In genomic region chr13:24161980-24162517, GRCh38 we compare ENCODE assay signal across 1 cellular context.
TF ChIP-seq lines count a peak whose summit lies in the region.

No MANE protein-coding gene starts in this region.

TF ChIP-seq in GM23338, 12 proteins besides CTCF, POLR2A, EP300 and RAD21 (continued from another document):
- TF ChIP-seq, protein P1, sequence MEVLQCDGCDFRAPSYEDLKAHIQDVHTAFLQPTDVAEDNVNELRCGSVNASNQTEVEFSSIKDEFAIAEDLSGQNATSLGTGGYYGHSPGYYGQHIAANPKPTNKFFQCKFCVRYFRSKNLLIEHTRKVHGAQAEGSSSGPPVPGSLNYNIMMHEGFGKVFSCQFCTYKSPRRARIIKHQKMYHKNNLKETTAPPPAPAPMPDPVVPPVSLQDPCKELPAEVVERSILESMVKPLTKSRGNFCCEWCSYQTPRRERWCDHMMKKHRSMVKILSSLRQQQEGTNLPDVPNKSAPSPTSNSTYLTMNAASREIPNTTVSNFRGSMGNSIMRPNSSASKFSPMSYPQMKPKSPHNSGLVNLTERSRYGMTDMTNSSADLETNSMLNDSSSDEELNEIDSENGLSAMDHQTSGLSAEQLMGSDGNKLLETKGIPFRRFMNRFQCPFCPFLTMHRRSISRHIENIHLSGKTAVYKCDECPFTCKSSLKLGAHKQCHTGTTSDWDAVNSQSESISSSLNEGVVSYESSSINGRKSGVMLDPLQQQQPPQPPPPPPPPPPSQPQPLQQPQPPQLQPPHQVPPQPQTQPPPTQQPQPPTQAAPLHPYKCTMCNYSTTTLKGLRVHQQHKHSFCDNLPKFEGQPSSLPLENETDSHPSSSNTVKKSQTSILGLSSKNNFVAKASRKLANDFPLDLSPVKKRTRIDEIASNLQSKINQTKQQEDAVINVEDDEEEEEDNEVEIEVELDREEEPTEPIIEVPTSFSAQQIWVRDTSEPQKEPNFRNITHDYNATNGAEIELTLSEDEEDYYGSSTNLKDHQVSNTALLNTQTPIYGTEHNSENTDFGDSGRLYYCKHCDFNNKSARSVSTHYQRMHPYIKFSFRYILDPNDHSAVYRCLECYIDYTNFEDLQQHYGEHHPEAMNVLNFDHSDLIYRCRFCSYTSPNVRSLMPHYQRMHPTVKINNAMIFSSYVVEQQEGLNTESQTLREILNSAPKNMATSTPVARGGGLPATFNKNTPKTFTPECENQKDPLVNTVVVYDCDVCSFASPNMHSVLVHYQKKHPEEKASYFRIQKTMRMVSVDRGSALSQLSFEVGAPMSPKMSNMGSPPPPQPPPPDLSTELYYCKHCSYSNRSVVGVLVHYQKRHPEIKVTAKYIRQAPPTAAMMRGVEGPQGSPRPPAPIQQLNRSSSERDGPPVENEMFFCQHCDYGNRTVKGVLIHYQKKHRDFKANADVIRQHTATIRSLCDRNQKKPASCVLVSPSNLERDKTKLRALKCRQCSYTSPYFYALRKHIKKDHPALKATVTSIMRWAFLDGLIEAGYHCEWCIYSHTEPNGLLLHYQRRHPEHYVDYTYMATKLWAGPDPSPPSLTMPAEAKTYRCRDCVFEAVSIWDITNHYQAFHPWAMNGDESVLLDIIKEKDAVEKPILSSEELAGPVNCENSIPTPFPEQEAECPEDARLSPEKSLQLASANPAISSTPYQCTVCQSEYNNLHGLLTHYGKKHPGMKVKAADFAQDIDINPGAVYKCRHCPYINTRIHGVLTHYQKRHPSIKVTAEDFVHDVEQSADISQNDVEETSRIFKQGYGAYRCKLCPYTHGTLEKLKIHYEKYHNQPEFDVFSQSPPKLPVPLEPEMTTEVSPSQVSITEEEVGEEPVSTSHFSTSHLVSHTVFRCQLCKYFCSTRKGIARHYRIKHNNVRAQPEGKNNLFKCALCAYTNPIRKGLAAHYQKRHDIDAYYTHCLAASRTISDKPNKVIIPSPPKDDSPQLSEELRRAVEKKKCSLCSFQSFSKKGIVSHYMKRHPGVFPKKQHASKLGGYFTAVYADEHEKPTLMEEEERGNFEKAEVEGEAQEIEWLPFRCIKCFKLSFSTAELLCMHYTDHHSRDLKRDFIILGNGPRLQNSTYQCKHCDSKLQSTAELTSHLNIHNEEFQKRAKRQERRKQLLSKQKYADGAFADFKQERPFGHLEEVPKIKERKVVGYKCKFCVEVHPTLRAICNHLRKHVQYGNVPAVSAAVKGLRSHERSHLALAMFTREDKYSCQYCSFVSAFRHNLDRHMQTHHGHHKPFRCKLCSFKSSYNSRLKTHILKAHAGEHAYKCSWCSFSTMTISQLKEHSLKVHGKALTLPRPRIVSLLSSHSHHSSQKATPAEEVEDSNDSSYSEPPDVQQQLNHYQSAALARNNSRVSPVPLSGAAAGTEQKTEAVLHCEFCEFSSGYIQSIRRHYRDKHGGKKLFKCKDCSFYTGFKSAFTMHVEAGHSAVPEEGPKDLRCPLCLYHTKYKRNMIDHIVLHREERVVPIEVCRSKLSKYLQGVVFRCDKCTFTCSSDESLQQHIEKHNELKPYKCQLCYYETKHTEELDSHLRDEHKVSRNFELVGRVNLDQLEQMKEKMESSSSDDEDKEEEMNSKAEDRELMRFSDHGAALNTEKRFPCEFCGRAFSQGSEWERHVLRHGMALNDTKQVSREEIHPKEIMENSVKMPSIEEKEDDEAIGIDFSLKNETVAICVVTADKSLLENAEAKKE (CRISPR knock-in tag; IDR thresholded peaks at IDR 0.05), result no peak
